ENCODE assay signal across 24 cellular contexts in the genomic region with DNA sequence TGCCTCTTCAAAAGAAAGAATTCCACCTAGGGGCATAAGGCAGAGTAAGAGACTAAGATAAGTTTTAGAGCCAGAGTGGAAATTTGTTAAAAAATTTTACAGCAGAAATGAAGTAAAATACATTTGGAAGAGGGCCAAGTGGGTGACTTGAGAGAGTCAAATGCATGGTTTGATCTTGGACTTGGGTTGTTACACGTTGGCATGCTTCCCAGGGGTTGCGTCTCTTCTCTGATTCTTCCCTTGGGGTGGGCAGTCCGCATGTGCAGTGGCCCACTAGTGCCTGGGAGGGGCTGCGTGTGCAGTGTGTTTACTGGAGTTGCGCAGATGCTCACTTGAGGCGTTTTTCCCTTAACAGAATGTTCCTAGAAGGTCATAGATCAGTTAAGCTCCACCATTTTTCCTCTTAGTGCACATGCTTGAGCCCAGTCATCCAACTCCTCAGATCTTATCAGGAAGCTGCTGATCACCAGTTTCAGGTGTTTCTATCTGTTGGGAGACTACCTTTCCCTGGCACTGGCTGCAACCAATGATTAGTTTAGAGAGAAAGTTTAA. TPM values are rescaled to one million over a fixed set of nuclear protein-coding genes. Genes with fewer than 3 reads are reported as not detected.
DNase-seq lines count a peak whose midpoint lies in the region; ATAC-seq and TF ChIP-seq lines count a peak whose summit lies in the region.
"Had no signal": no experiment of that assay in that cellular context is flagged by ENCODE, and none has a peak within 500 bp of the region (broad histone marks: within the 10 kb centered on the region; RNA-seq: fewer than 3 reads in every experiment).

No MANE protein-coding gene starts in this region.

- 75% methylated on average over 6 of the region's 6 CpGs for WGBS in hepatocyte (ENCODE audit: low lambda C conversion rate, missing lambda C conversion rate)
- 31 to 37% methylated on average over 6 of the region's 6 CpGs for WGBS in thyroid gland, 2 donors

- no peak overlapping the region for H2AFZ ChIP-seq in hepatocyte

- H4K20me1 ChIP-seq in hepatocyte (ENCODE audit: insufficient read depth, poor library complexity, severe bottlenecking): no peaks in the 10 kb centered on the region

- H3K36me3 ChIP-seq in hepatocyte (replicated peaks; ENCODE audit: insufficient read depth, low read depth) (no peaks in the 10 kb centered on the region), thyroid gland (peaks cover 13 to 17% of the 10 kb centered on the region in 2 donors), left ventricle myocardium inferior (peaks cover 50% of the 10 kb centered on the region)

- H3K9me2 ChIP-seq in hepatocyte (replicated peaks; ENCODE audit: insufficient read depth): no peaks in the 10 kb centered on the region

- intact Hi-C loops in thyroid gland (cut with DNase I) (no loop called here), left ventricle myocardium inferior (cut with micrococcal nuclease) (no loop called here)

- no peak for TF ChIP-seq CTCF in hepatocyte (IDR thresholded peaks at IDR 0.05; ENCODE audit: poor library complexity)
- no peak for TF ChIP-seq CTCF in thyroid gland (IDR thresholded peaks at IDR 0.05)
- no peak for TF ChIP-seq CTCF in left ventricle myocardium inferior (IDR thresholded peaks at IDR 0.05; ENCODE audit: borderline replicate concordance)

- H3K4me1 ChIP-seq in hepatocyte (ENCODE audit: insufficient read depth) (no peaks in the 10 kb centered on the region), thyroid gland (no peaks in the 10 kb centered on the region), left ventricle myocardium inferior (no peaks in the 10 kb centered on the region)
- H3K4me1 ChIP-seq: foreskin keratinocyte had no signal

- ATAC-seq in GM19397 (IDR thresholded peaks at IDR 0.05; ENCODE audit: unreplicated experiment): no peak
- ATAC-seq: activated T-helper 17 cell treated with anti-CD3 and anti-CD28 coated beads, Interleukin-2, amount 50 U/mL, for 72 hours; foreskin keratinocyte; Panc1; T-helper 17 cell had no signal

- H3K9me3 ChIP-seq in hepatocyte (ENCODE audit: low read depth) (no peaks in the 10 kb centered on the region), thyroid gland (no peaks in the 10 kb centered on the region), left ventricle myocardium inferior (replicated peaks) (no peaks in the 10 kb centered on the region)
- H3K9me3 ChIP-seq: Caco-2, neutrophil, thoracic aorta had no signal

- H3K27me3 ChIP-seq in hepatocyte (no peaks in the 10 kb centered on the region), thyroid gland (no peaks in the 10 kb centered on the region), left ventricle myocardium inferior (ENCODE audit: low read depth) (no peaks in the 10 kb centered on the region)
- H3K27me3 ChIP-seq: foreskin keratinocyte, neutrophil had no signal

- peaks cover 35% of the 10 kb centered on the region for H3K79me2 ChIP-seq in hepatocyte

- H3K4me2 ChIP-seq in hepatocyte: no peak overlapping the region
- H3K4me2 ChIP-seq: smooth muscle cell had no signal

- TF ChIP-seq POLR2A in thyroid gland (IDR thresholded peaks at IDR 0.05): no peak

- H3K27ac ChIP-seq in hepatocyte: no peak overlapping the region
- no peak overlapping the region for H3K27ac ChIP-seq in thyroid gland
- H3K27ac ChIP-seq in left ventricle myocardium inferior (replicated peaks): no peak overlapping the region
- H3K27ac ChIP-seq: epithelial cell of prostate, foreskin keratinocyte, neutrophil, thoracic aorta had no signal

- DNase-seq in NCI-H1092 treated with DMSO at 0.1 percent for 48 hours (lab: John Stamatoyannopoulos, UW) (peak; percentile 12), NCI-H1092 (lab: John Stamatoyannopoulos, UW) (no peak), NCI-H2227 (lab: John Stamatoyannopoulos, UW; ENCODE audit: unreplicated experiment) (peak; percentile 23), hepatocyte (ENCODE audit: low spot score) (peak; percentile 35), thyroid gland (peak; percentile 28 to 37), left ventricle myocardium inferior (no peak), NCI-H2107 (lab: John Stamatoyannopoulos, UW) (no peak)
- DNase-seq: 8988T; activated CD4-positive, alpha-beta T cell treated with anti-CD3 and anti-CD28 coated beads, Interleukin-2, amount 10 ng/mL, durations not matched to agents 24 days and 14 days; activated naive CD8-positive, alpha-beta T cell treated with anti-CD3 and anti-CD28 coated beads for 36 hours; Caco-2; cerebellar nuclear complex; foreskin keratinocyte; NCI-H1417 treated with DMSO at 0.1 percent for 48 hours; stimulated activated CD4-positive, alpha-beta T cell treated with anti-CD3 and anti-CD28 coated beads, Interleukin-2, amount 100 ng/mL, for 48 hours; stimulated activated naive CD4-positive, alpha-beta T cell treated with Interleukin-2 at 50 U/mL for 16 hours; T-helper 17 cell had no signal

- H3K4me3 ChIP-seq in hepatocyte: no peak overlapping the region
- no peak overlapping the region for H3K4me3 ChIP-seq in thyroid gland (replicated peaks in 1 of 3)
- H3K4me3 ChIP-seq in left ventricle myocardium inferior: no peak overlapping the region
- H3K4me3 ChIP-seq: smooth muscle cell, thoracic aorta had no signal

RNA-seq across cellular contexts. Expression of a gene that starts 13.1 kb away (rescaled TPM):
- total RNA-seq in hepatocyte (25.8 and 27.7 TPM in 2 replicates), thyroid gland (10 to 100 TPM; 26.8 to 48.6 (median 34.9) TPM), left ventricle myocardium inferior (18.1 TPM)
- 19.1 and 24.0 TPM in 2 replicates for polyA plus RNA-seq in hepatocyte

RNA-seq across cellular contexts. Expression of a gene that starts 30.2 kb away (rescaled TPM):
- 16.5 and 17.4 TPM in 2 replicates for total RNA-seq in hepatocyte
- 7.9 and 9.8 TPM in 2 replicates for polyA plus RNA-seq in hepatocyte
- total RNA-seq in thyroid gland: 10 to 100 TPM; 23.8 to 36.0 (median 32.2) TPM
- 25.6 TPM for total RNA-seq in left ventricle myocardium inferior

Comparison
In these comparisons a context has a peak if more than half of its experiments do, and no peak if none do; other contexts are left out.
1. DNase-seq: peak in NCI-H1092 treated with DMSO at 0.1 percent for 48 hours (single experiment), NCI-H2227 (single experiment), hepatocyte (single experiment) and thyroid gland (2 of 2); none in NCI-H1092 (single experiment), left ventricle myocardium inferior (single experiment) and NCI-H2107 (single experiment).